8 cellular contexts compared by ENCODE assay signal in the genomic region with DNA sequence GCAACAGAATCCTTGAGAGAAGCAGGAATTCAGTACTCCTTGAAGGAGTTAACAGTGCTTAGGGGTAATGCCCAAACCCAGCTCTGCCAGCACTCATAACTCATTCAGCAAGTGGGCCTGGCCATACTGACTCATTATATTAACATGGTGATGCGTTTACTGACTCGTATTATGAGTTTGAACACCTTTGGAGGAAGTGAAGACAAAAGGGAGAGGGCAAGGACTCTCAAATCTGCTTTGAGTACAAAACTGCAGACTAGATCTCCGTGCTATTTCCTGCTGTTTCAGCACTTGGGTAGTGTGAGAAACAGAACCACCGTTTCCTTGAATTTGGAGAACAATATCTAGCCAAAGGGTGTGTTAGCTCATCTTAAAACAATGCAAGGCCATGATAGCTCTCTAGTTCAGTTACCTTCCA. TPM values are rescaled to one million over a fixed set of nuclear protein-coding genes. Genes with fewer than 3 reads are reported as not detected.
DNase-seq lines count a peak whose midpoint lies in the region; ATAC-seq, FAIRE-seq and TF ChIP-seq lines count a peak whose summit lies in the region.

No MANE protein-coding gene starts in this region.

- no peaks in the 10 kb centered on the region for H3K79me2 ChIP-seq in astrocyte (ENCODE audit: insufficient read depth, low read length)

- H3K4me2 ChIP-seq in astrocyte (ENCODE audit: low read length): no peak overlapping the region

- H3K9ac ChIP-seq in astrocyte (ENCODE audit: low read length): no peak overlapping the region

- H3K9me3 Mint-ChIP-seq in activated naive CD4-positive, alpha-beta T cell treated with anti-CD3 and anti-CD28 coated beads, Interleukin-2, amount 50 U/mL, for 72 hours: no peaks in the 10 kb centered on the region
- H3K9me3 Mint-ChIP-seq in astrocyte (ENCODE audit: unreplicated experiment): no peaks in the 10 kb centered on the region

- TF ChIP-seq CTCF in astrocyte (IDR thresholded peaks at IDR 0.05; ENCODE audit: insufficient read depth, low read depth, low read length): no peak
- TF ChIP-seq CTCF in upper lobe of right lung (IDR thresholded peaks at IDR 0.05): no peak

- H3K27me3 Mint-ChIP-seq in astrocyte (ENCODE audit: low read depth, unreplicated experiment): no peaks in the 10 kb centered on the region

- no peak overlapping the region for H3K4me3 Mint-ChIP-seq in astrocyte (ENCODE audit: unreplicated experiment)

- H3K27me3 ChIP-seq in astrocyte (ENCODE audit: insufficient read depth, low read length): no peaks in the 10 kb centered on the region
- H3K27me3 ChIP-seq in upper lobe of right lung: no peaks in the 10 kb centered on the region

- no peak overlapping the region for H3K27ac Mint-ChIP-seq in activated naive CD4-positive, alpha-beta T cell treated with anti-CD3 and anti-CD28 coated beads, Interleukin-2, amount 50 U/mL, for 72 hours
- no peak overlapping the region for H3K27ac Mint-ChIP-seq in astrocyte (ENCODE audit: unreplicated experiment)

- H4K20me1 ChIP-seq in astrocyte (ENCODE audit: insufficient read depth, low read length): no peaks in the 10 kb centered on the region

- peak; percentile 40 to 98 for ATAC-seq in activated naive CD4-positive, alpha-beta T cell treated with anti-CD3 and anti-CD28 coated beads, Interleukin-2, amount 50 U/mL, for 72 hours
- ATAC-seq in HG03108 (IDR thresholded peaks at IDR 0.05; ENCODE audit: unreplicated experiment) (peak; percentile 63), upper lobe of right lung (peak; percentile 47)

- no peaks in the 10 kb centered on the region for H3K4me1 ChIP-seq in astrocyte (ENCODE audit: insufficient read depth, low read length)
- no peaks in the 10 kb centered on the region for H3K4me1 ChIP-seq in upper lobe of right lung

- no peak overlapping the region for H3K4me3 ChIP-seq in astrocyte (ENCODE audit: insufficient read depth, low read depth, low read length)
- H3K4me3 ChIP-seq in upper lobe of right lung: no peak overlapping the region

- peaks cover 14% of the 10 kb centered on the region for H3K4me1 Mint-ChIP-seq in astrocyte (ENCODE audit: low read depth, unreplicated experiment)

- DNase-seq in activated naive CD4-positive, alpha-beta T cell treated with anti-CD3 and anti-CD28 coated beads, Interleukin-2, amount 50 U/mL, for 72 hours (ENCODE audit: low spot score in 2 of 2): peak in 1 of 2 donors; percentile 4
- no peak for DNase-seq in activated naive CD4-positive, alpha-beta T cell treated with Interleukin-2 at 50 U/mL for 16 hours
- DNase-seq in astrocyte (ENCODE audit: low read depth) (peak; percentile 80), upper lobe of right lung (no peak), NCI-H2029 treated with DMSO at 0.1 percent for 48 hours (lab: John Stamatoyannopoulos, UW) (no peak), GF-D8 (lab: John Stamatoyannopoulos, UW) (no peak)
- no peak for DNase-seq in stimulated activated CD4-positive, alpha-beta T cell treated with anti-CD3 and anti-CD28 coated beads, Interleukin-12 subunit alpha, Interleukin-12 subunit beta, amount 100 ng/mL, for 4 hours

- peak overlapping the region; percentile 14 for H2AFZ ChIP-seq in astrocyte (ENCODE audit: low read depth, low read length)

- FAIRE-seq in astrocyte (lab: Jason Lieb, UNC): no peak

- H3K9me3 ChIP-seq in astrocyte (ENCODE audit: insufficient read depth, low read depth, low read length) (no peaks in the 10 kb centered on the region), upper lobe of right lung (no peaks in the 10 kb centered on the region)

- no peaks in the 10 kb centered on the region for H3K36me3 Mint-ChIP-seq in activated naive CD4-positive, alpha-beta T cell treated with anti-CD3 and anti-CD28 coated beads, Interleukin-2, amount 50 U/mL, for 72 hours
- no peaks in the 10 kb centered on the region for H3K36me3 Mint-ChIP-seq in astrocyte (ENCODE audit: low read depth, unreplicated experiment)

- intact Hi-C loops in upper lobe of right lung (cut with DNase I): no loop called here

- H3K27ac ChIP-seq in astrocyte (ENCODE audit: low read depth, low read length) (no peak overlapping the region), upper lobe of right lung (no peak overlapping the region)

- H3K36me3 ChIP-seq in astrocyte (ENCODE audit: insufficient read depth, low read length): no peaks in the 10 kb centered on the region
- H3K36me3 ChIP-seq in upper lobe of right lung: no peaks in the 10 kb centered on the region

RNA-seq across cellular contexts. Expression of a gene that starts 30.8 kb away (rescaled TPM):
- 1 to 10 TPM in 1 of 2 donors, under 1 TPM in 1; 0.07 to 1.0 TPM for total RNA-seq in activated naive CD4-positive, alpha-beta T cell treated with anti-CD3 and anti-CD28 coated beads, Interleukin-2, amount 50 U/mL, for 72 hours
- total RNA-seq in astrocyte (3.4 and 4.4 TPM in 2 replicates), upper lobe of right lung (1.8 TPM)
